Comparison of ENCODE assay signal across 1 cellular context in genomic region chr7:128841171-128841690, GRCh38.
TF ChIP-seq lines count a peak whose summit lies in the region.

No MANE protein-coding gene starts in this region.

TF ChIP-seq in H1, 55 proteins besides CTCF, POLR2A, EP300 and RAD21:
- no peak for TF ChIP-seq CREB1 (IDR thresholded peaks at IDR 0.05)
- no peak for TF ChIP-seq YY1 (IDR thresholded peaks at IDR 0.05; ENCODE audit: low read depth, low read length)
- no peak for TF ChIP-seq TAF7 (optimal IDR thresholded peaks at IDR 0.05; ENCODE audit: borderline replicate concordance, low read depth, low read length)
- TF ChIP-seq CHD2 (IDR thresholded peaks at IDR 0.05; ENCODE audit: low read length) = no peak
TF ChIP-seq in H1: peak in this region for 0.
